Comparison of ENCODE assay signal across 8 cellular contexts in genomic region chr4:140150636-140150885, GRCh38. TPM values are rescaled to one million over a fixed set of nuclear protein-coding genes. Genes with fewer than 3 reads are reported as not detected.
DNase-seq lines count a peak whose midpoint lies in the region; ATAC-seq and TF ChIP-seq lines count a peak whose summit lies in the region.

No MANE protein-coding gene starts in this region.

- ATAC-seq in GM21576 (IDR thresholded peaks at IDR 0.05; ENCODE audit: unreplicated experiment), result no peak

- TF ChIP-seq CTCF in WI38 (IDR thresholded peaks at IDR 0.05; ENCODE audit: low read depth, low read length), result no peak
- TF ChIP-seq CTCF in epithelial cell of proximal tubule (conservative IDR thresholded peaks at IDR 0.05; ENCODE audit: low read depth, low read length), result no peak
- no peak for TF ChIP-seq CTCF in osteoblast (IDR thresholded peaks at IDR 0.05; ENCODE audit: extremely low read depth, low read depth, low read length)

- DNase-seq in NCI-H82 (lab: John Stamatoyannopoulos, UW) (peak; percentile 88), NCI-H82 treated with DMSO at 0.1 percent for 48 hours (lab: John Stamatoyannopoulos, UW; ENCODE audit: unreplicated experiment) (no peak), epithelial cell of proximal tubule (ENCODE audit: low read depth) (no peak), osteoblast (ENCODE audit: insufficient read length, low spot score, missing footprints) (peak; percentile 93), SW 1271 (lab: John Stamatoyannopoulos, UW) (no peak), NAMALWA (ENCODE audit: low spot score) (no peak)

- H4K20me1 ChIP-seq in osteoblast (ENCODE audit: insufficient read depth, low read length), result no peaks in the 10 kb centered on the region

- peak overlapping the region; percentile 15 for H3K27ac ChIP-seq in osteoblast (ENCODE audit: low read depth, low read length)

- peaks cover 10% of the 10 kb centered on the region for H3K4me1 ChIP-seq in osteoblast (ENCODE audit: insufficient read depth, low read length)

- no peaks in the 10 kb centered on the region for H3K9me3 ChIP-seq in osteoblast (ENCODE audit: low read depth, low read length)

- peak overlapping the region; percentile 98 for H3K4me2 ChIP-seq in osteoblast (ENCODE audit: insufficient read depth, low read length)

- peak overlapping the region; percentile 87 for H3K4me3 ChIP-seq in WI38 (ENCODE audit: low read depth, low read length)
- peak overlapping the region; percentile 93 for H3K4me3 ChIP-seq in epithelial cell of proximal tubule (ENCODE audit: low read depth, low read length)
- H3K4me3 ChIP-seq in osteoblast (ENCODE audit: insufficient read depth, low read length), result peak overlapping the region; percentile 80

- peaks cover 14% of the 10 kb centered on the region for H3K27me3 ChIP-seq in osteoblast (ENCODE audit: insufficient read depth, low read length)

- H2AFZ ChIP-seq in osteoblast (ENCODE audit: low read length), result peak overlapping the region; percentile 97

- H3K36me3 ChIP-seq in osteoblast (ENCODE audit: insufficient read depth, low read length), result no peaks in the 10 kb centered on the region

- H3K79me2 ChIP-seq in osteoblast (ENCODE audit: insufficient read depth, low read length), result no peaks in the 10 kb centered on the region

RNA-seq across cellular contexts. Expression of gene MAML3, which starts 3.4 kb away (rescaled TPM):
- total RNA-seq in epithelial cell of proximal tubule, result 1.0 and 1.2 TPM in 2 replicates
- 0.59 and 0.72 TPM in 2 replicates for total RNA-seq in osteoblast

Comparison
In these comparisons a context has a peak if more than half of its experiments do, and no peak if none do; other contexts are left out.
1. DNase-seq: peak in NCI-H82 (single experiment) and osteoblast (single experiment); none in NCI-H82 treated with DMSO at 0.1 percent for 48 hours (single experiment), epithelial cell of proximal tubule (single experiment), SW 1271 (0 of 2) and NAMALWA (single experiment).
2. Peak in every context shown above with its lines, with median percentiles within 50 percentile points of each other: H3K4me3 ChIP-seq.